ENCODE assay signal across 8 cellular contexts in genomic region chr17:27466748-27467375, GRCh38. TPM values are rescaled to one million over a fixed set of nuclear protein-coding genes. Genes with fewer than 3 reads are reported as not detected.
DNase-seq lines count a peak whose midpoint lies in the region; ATAC-seq and TF ChIP-seq lines count a peak whose summit lies in the region.

No MANE protein-coding gene starts in this region.

- no peaks in the 10 kb centered on the region for H3K36me3 ChIP-seq in transverse colon

- H3K27ac Mint-ChIP-seq in activated B cell treated with CpG ODN at 0.5 μM for 24 hours (peak overlapping the region; percentile 54), glutamatergic neuron (ENCODE audit: unreplicated experiment) (peak overlapping the region; percentile 76)

- peaks cover 67% of the 10 kb centered on the region for H3K4me1 Mint-ChIP-seq in activated B cell treated with CpG ODN at 0.5 μM for 24 hours
- peaks cover 72% of the 10 kb centered on the region for H3K4me1 Mint-ChIP-seq in glutamatergic neuron (ENCODE audit: low read depth, unreplicated experiment)

- H3K4me3 ChIP-seq in transverse colon, result no peak overlapping the region

- H3K4me3 Mint-ChIP-seq in activated B cell treated with CpG ODN at 0.5 μM for 24 hours (peak overlapping the region; percentile 42), glutamatergic neuron (ENCODE audit: unreplicated experiment) (peak overlapping the region; percentile 28)

- no peaks in the 10 kb centered on the region for H3K9me3 Mint-ChIP-seq in activated B cell treated with CpG ODN at 0.5 μM for 24 hours
- H3K9me3 Mint-ChIP-seq in glutamatergic neuron (ENCODE audit: unreplicated experiment), result peaks cover 16% of the 10 kb centered on the region

- H3K9me3 ChIP-seq in transverse colon, result no peaks in the 10 kb centered on the region

- H3K4me1 ChIP-seq in transverse colon, result peaks cover under 1 to 8% (median 1%) of the 10 kb centered on the region in 4 donors

- no peak for TF ChIP-seq EP300 in transverse colon (IDR thresholded peaks at IDR 0.05; ENCODE audit: low read depth)

- H3K36me3 Mint-ChIP-seq in activated B cell treated with CpG ODN at 0.5 μM for 24 hours (ENCODE audit: low read depth) (no peaks in the 10 kb centered on the region), glutamatergic neuron (ENCODE audit: unreplicated experiment) (no peaks in the 10 kb centered on the region)

- intact Hi-C loops in activated B cell treated with CpG ODN at 0.5 μM for 24 hours (cut with micrococcal nuclease) (loop anchor here (1.0 kb wide), 1 partner anchor 7 kb away; no protein-coding TSS in a partner anchor), transverse colon (cut with DNase I; ENCODE audit: low total_unique reads) (no loop called here)

- peak; percentile 29 for DNase-seq in activated B cell treated with CpG ODN at 0.5 μM for 24 hours
- no peak for DNase-seq in glutamatergic neuron
- no peak for DNase-seq in transverse colon
- DNase-seq in EL, result no peak
- no peak for DNase-seq in foreskin melanocyte
- DNase-seq in NCI-H2171 (lab: John Stamatoyannopoulos, UW), result no peak

- POLR2A ChIA-PET in activated B cell treated with CpG ODN at 0.5 μM for 24 hours (lab: Charles Lee), result interaction anchor here (0.6 to 3.4 kb wide), 5 partner anchors 10 to 174 kb away, joined by 4 to 26 read pairs (median 9); partner anchors contain the start of gene KSR1

- no peaks in the 10 kb centered on the region for H3K27me3 ChIP-seq in transverse colon

- TF ChIP-seq CTCF in activated B cell treated with CpG ODN at 0.5 μM for 24 hours (IDR thresholded peaks at IDR 0.05) (no peak), glutamatergic neuron (IDR thresholded peaks at IDR 0.05; ENCODE audit: partially characterized antibody, unreplicated experiment) (no peak), transverse colon (IDR thresholded peaks at IDR 0.05) (no peak)

- ATAC-seq in GM18867 (IDR thresholded peaks at IDR 0.05; ENCODE audit: unreplicated experiment) (peak; percentile 72), HG02884 (IDR thresholded peaks at IDR 0.05; ENCODE audit: unreplicated experiment) (peak; percentile 68), activated B cell treated with CpG ODN at 0.5 μM for 24 hours (ENCODE audit: low read depth) (peak; percentile 75)

- 76 to 84% methylated on average over 11 to 13 of the region's 13 CpGs for WGBS in transverse colon (ENCODE audit: low coverage in 1 of 2), 2 donors

- H3K27ac ChIP-seq in transverse colon, result peak overlapping the region in 3 of 4 donors; percentile 1 to 14 (median 11)

- TF ChIP-seq POLR2A in transverse colon (IDR thresholded peaks at IDR 0.05), result no peak

- in situ Hi-C loops in transverse colon (cut with MboI; ENCODE audit: low pct_ligation_motif_present in 1 of 4, low pct_unique_long_range_greater_than_20kb in 1 of 4, low sequenced_read_pairs in 3 of 4), result loop anchor here in 2 of 4 donors (25.0 kb wide), 3 partner anchors 105 to 230 kb away; no protein-coding TSS in a partner anchor

- CTCF ChIA-PET in activated B cell treated with CpG ODN at 0.5 μM for 24 hours (lab: Charles Lee), result interaction anchor here (0.7 to 1.2 kb wide), 2 partner anchors 9 to 11 kb away, joined by 4 to 5 read pairs; partner anchors contain the start of gene KSR1

- H3K27me3 Mint-ChIP-seq in activated B cell treated with CpG ODN at 0.5 μM for 24 hours, result no peaks in the 10 kb centered on the region
- peaks cover 9% of the 10 kb centered on the region for H3K27me3 Mint-ChIP-seq in glutamatergic neuron (ENCODE audit: unreplicated experiment)

RNA-seq across cellular contexts. Expression of gene KSR1, which starts 10.6 kb away (rescaled TPM):
- total RNA-seq in activated B cell treated with CpG ODN at 0.5 μM for 24 hours, result 90.1 and 114 TPM in 2 replicates
- 203 TPM for total RNA-seq in glutamatergic neuron (ENCODE audit: unreplicated experiment)
- 10 to 100 TPM in 3 of 4 donors, 1 to 10 TPM in 1; 8.2 to 55.7 (median 30.9) TPM for total RNA-seq in transverse colon
